ENCODE assay signal across 17 cellular contexts in the genomic region with DNA sequence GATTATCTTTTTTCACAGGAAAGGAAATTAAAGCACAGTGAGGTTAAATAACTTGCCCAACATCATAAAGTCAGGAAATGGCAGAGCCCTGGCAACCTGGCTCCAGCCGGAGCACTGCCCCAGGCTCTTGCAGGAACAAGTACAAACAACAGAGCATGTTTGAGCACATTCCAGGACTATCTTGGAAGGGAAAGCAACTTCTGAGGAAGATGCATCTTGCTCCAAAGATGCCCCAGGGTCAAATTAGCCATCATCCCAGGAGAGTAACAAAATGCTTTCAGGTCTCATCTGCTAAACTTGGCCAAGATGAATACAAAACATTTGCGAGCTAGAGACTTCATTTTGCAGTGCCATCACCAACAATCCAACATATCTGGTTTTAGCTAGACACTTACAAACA.
DNase-seq lines count a peak whose midpoint lies in the region; ATAC-seq and TF ChIP-seq lines count a peak whose summit lies in the region.
"Had no signal": no experiment of that assay in that cellular context is flagged by ENCODE, and none has a peak within 500 bp of the region (broad histone marks: within the 10 kb centered on the region; RNA-seq: fewer than 3 reads in every experiment).

No MANE protein-coding gene starts in this region.

- H3K27ac Mint-ChIP-seq in Caco-2 (ENCODE audit: unreplicated experiment) = no peak overlapping the region
- H3K27ac Mint-ChIP-seq: CD14-positive monocyte, IgD-negative memory B cell had no signal

- H2BK120ac ChIP-seq in mesendoderm (ENCODE audit: low read depth, low read length) = no peak overlapping the region

- no TSS peak for BruUV-seq in Caco-2 (replicated peaks; lab: Mats Ljungman, UMichigan)

- H3K27me3 ChIP-seq in Caco-2 (replicated peaks; ENCODE audit: control insufficient read depth, insufficient read depth, low read length) (no peaks in the 10 kb centered on the region), mesendoderm (ENCODE audit: insufficient read depth, low read length, poor library complexity) (no peaks in the 10 kb centered on the region)

- H3K9me3 Mint-ChIP-seq in Caco-2 (ENCODE audit: unreplicated experiment) = no peaks in the 10 kb centered on the region

- H3K79me2 ChIP-seq in mesendoderm (ENCODE audit: control insufficient read depth, insufficient read depth, low read length) = no peaks in the 10 kb centered on the region

- H4K8ac ChIP-seq in mesendoderm (ENCODE audit: low read depth, low read length) = no peak overlapping the region

- no peak overlapping the region for H3K4me2 ChIP-seq in mesendoderm (ENCODE audit: low read length)
- H3K4me2 ChIP-seq: A549, PC-9 had no signal

- DNase-seq in Caco-2 (peak; percentile 26 to 50), RWPE1 (ENCODE audit: low spot score) (peak; percentile 2), cerebellar cortex (ENCODE audit: low spot score) (peak; percentile 5), mesendoderm (peak; percentile 63), OCI-M2 (lab: John Stamatoyannopoulos, UW; ENCODE audit: unreplicated experiment) (no peak), T-helper 2 cell (no peak), NOMO-1 (lab: John Stamatoyannopoulos, UW; ENCODE audit: unreplicated experiment in 2 of 2) (no peak)
- DNase-seq: COR-L47, HCEC 1CT, NCI-H2227 treated with DMSO at 0.1 percent for 48 hours, NCI-H526 treated with DMSO at 0.1 percent for 48 hours, PC-9, Right ventricle myocardium superior had no signal

- POLR2A ChIA-PET in Caco-2 (lab: Charles Lee) = no interaction called here
- POLR2A ChIA-PET in RWPE1 (lab: Yijun Ruan, JAX; ENCODE audit: low non-redundant PET) = no interaction called here

- no peak overlapping the region for H3K27ac ChIP-seq in RWPE1
- no peak overlapping the region for H3K27ac ChIP-seq in mesendoderm (ENCODE audit: low read depth, low read length)
- H3K27ac ChIP-seq: A549, PC-9 had no signal

- H3K36me3 ChIP-seq in Caco-2 (ENCODE audit: control insufficient read depth, insufficient read depth, low read length) (no peaks in the 10 kb centered on the region), mesendoderm (ENCODE audit: control insufficient read depth, insufficient read depth, low read length) (no peaks in the 10 kb centered on the region)

- no peaks in the 10 kb centered on the region for H3K36me3 Mint-ChIP-seq in Caco-2 (ENCODE audit: insufficient read depth, unreplicated experiment)
- H3K36me3 Mint-ChIP-seq: IgD-negative memory B cell had no signal

- no peak overlapping the region for H3K56ac ChIP-seq in mesendoderm (ENCODE audit: low read length)

- no peak overlapping the region for H2BK5ac ChIP-seq in mesendoderm (ENCODE audit: low read length)

- H3K4me1 ChIP-seq in Caco-2 (peaks cover 15% of the 10 kb centered on the region), mesendoderm (ENCODE audit: control insufficient read depth, low read depth, low read length) (no peaks in the 10 kb centered on the region)
- H3K4me1 ChIP-seq: A549 had no signal

- H4K5ac ChIP-seq in mesendoderm (ENCODE audit: low read length) = no peak overlapping the region

- H3K4me1 Mint-ChIP-seq in Caco-2 (ENCODE audit: low read depth, unreplicated experiment) = peaks cover 14% of the 10 kb centered on the region

- H3K23ac ChIP-seq in mesendoderm (ENCODE audit: low read length) = no peak overlapping the region

- H3K4me3 ChIP-seq in Caco-2 (ENCODE audit: low read depth, low read length) = no peak overlapping the region
- no peak overlapping the region for H3K4me3 ChIP-seq in mesendoderm (ENCODE audit: low read length)
- H3K4me3 ChIP-seq: A549, PC-9 had no signal

- TF ChIP-seq CTCF in Caco-2 (IDR thresholded peaks at IDR 0.05; ENCODE audit: insufficient read depth in 1 of 2, low read depth in 1 of 2, low read length in 1 of 2, severe bottlenecking in 1 of 2, unreplicated experiment in 1 of 2) = no peak
- no peak for TF ChIP-seq CTCF in RWPE1 (conservative IDR thresholded peaks at IDR 0.05; ENCODE audit: low read depth)

- H3K18ac ChIP-seq in mesendoderm (ENCODE audit: low read length) = no peak overlapping the region

- intact Hi-C loops in Caco-2 (cut with micrococcal nuclease; ENCODE audit: unreplicated experiment) = no loop called here

- no peaks in the 10 kb centered on the region for H3K27me3 Mint-ChIP-seq in Caco-2 (ENCODE audit: insufficient read depth, unreplicated experiment)
- H3K27me3 Mint-ChIP-seq: IgD-negative memory B cell had no signal

- ATAC-seq in HG02642 (IDR thresholded peaks at IDR 0.05; ENCODE audit: poor library complexity, unreplicated experiment) = no peak
- ATAC-seq: A549 had no signal

- H3K9me3 ChIP-seq in Caco-2 = no peaks in the 10 kb centered on the region
- H3K9me3 ChIP-seq: A549 had no signal

- H3K4ac ChIP-seq in mesendoderm (ENCODE audit: low read depth, low read length) = no peak overlapping the region

- CTCF ChIA-PET in Caco-2 (lab: Charles Lee) (no interaction called here), RWPE1 (lab: Yijun Ruan, JAX) (no interaction called here)

- no peak overlapping the region for H2BK15ac ChIP-seq in mesendoderm (replicated peaks; ENCODE audit: low read depth)

- H3K4me3 Mint-ChIP-seq in Caco-2 (ENCODE audit: unreplicated experiment) = no peak overlapping the region
- H3K4me3 Mint-ChIP-seq: CD14-positive monocyte, IgD-negative memory B cell had no signal

- H3K9ac ChIP-seq in mesendoderm (ENCODE audit: low read length) = no peak overlapping the region

- no peak overlapping the region for H2AK5ac ChIP-seq in mesendoderm (ENCODE audit: low read length)

- WGBS in mesendoderm (ENCODE audit: extremely low coverage, insufficient coverage, low lambda C conversion rate) = no CpG with 5 or more reads among the region's 2 CpGs

- H3K79me1 ChIP-seq in mesendoderm (ENCODE audit: low read length) = no peaks in the 10 kb centered on the region

Comparison
In these comparisons a context has a peak if more than half of its experiments do, and no peak if none do; other contexts are left out.
1. DNase-seq: peak in Caco-2 (2 of 2), RWPE1 (single experiment), cerebellar cortex (single experiment) and mesendoderm (single experiment); none in OCI-M2 (single experiment), T-helper 2 cell (0 of 5) and NOMO-1 (0 of 2).